Comparison of ENCODE assay signal across 17 cellular contexts in the genomic region with DNA sequence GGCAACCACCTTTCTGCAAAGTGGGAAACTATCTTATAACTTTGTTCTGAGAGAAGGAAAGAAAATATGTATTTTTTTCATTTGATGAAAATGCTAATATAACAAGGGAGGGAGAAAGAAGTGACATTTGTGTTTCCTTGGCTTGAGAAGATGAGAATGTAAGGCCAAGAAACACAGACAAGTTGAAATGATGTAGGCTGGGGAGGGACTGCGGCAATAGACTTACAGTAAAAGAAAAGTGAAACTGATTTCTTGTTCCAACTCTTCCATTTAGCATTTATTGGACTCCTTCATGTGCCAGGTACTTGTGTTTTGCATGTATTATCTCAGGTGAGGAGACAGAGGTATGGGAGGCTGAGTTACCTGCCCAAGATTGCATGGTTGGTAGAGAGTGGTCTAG.
DNase-seq lines count a peak whose midpoint lies in the region; ATAC-seq and TF ChIP-seq lines count a peak whose summit lies in the region.
"Had no signal": no experiment of that assay in that cellular context is flagged by ENCODE, and none has a peak within 500 bp of the region (broad histone marks: within the 10 kb centered on the region; RNA-seq: fewer than 3 reads in every experiment).

No MANE protein-coding gene starts in this region.

- no peak for DNase-seq in activated CD8-positive, alpha-beta memory T cell treated with anti-CD3 and anti-CD28 coated beads, Interleukin-2, amount 10 ng/mL, durations not matched to agents 7 days and 5 days
- no peak for DNase-seq in activated CD8-positive, alpha-beta memory T cell treated with anti-CD3 and anti-CD28 coated beads, Interleukin-2, amount 50 U/mL, for 4 hours
- DNase-seq in OCI-LY7 (ENCODE audit: low spot score) (no peak), adipocyte (ENCODE audit: low read depth) (no peak), progenitor cell of endocrine pancreas (ENCODE audit: low spot score, unreplicated experiment) (no peak), SKM-1 (lab: John Stamatoyannopoulos, UW; ENCODE audit: unreplicated experiment) (no peak)
- no peak for DNase-seq in activated effector memory CD4-positive, alpha-beta T cell treated with Interleukin-2 at 50 U/mL for 16 hours
- DNase-seq: activated CD4-positive, CD25-positive, alpha-beta regulatory T cell; effector CD8-positive, alpha-beta T cell; hippocampal formation; Kasumi-1; NCI-H146; NCI-H510A treated with DMSO at 0.1 percent for 48 hours; psoas muscle had no signal

- H3K4me3 ChIP-seq in OCI-LY7 (ENCODE audit: low read depth, low read length, poor library complexity, severe bottlenecking) = no peak overlapping the region
- H3K4me3 ChIP-seq in adipocyte (ENCODE audit: low read length) = peak overlapping the region; percentile 75
- H3K4me3 ChIP-seq: psoas muscle had no signal

- H3K4me1 ChIP-seq in OCI-LY7 (ENCODE audit: insufficient read depth, low read length, poor library complexity, severe bottlenecking) (peaks cover 100% of the 10 kb centered on the region), adipocyte (ENCODE audit: control insufficient read depth, insufficient read depth, low read length) (peaks cover 46% of the 10 kb centered on the region)
- H3K4me1 ChIP-seq: psoas muscle had no signal

- TF ChIP-seq CTCF in OCI-LY7 (conservative IDR thresholded peaks at IDR 0.05; ENCODE audit: low read length) = no peak
- no peak for TF ChIP-seq CTCF in progenitor cell of endocrine pancreas (IDR thresholded peaks at IDR 0.05; ENCODE audit: unreplicated experiment)

- H3K79me2 ChIP-seq in OCI-LY7 (ENCODE audit: insufficient read depth, low read depth, low read length) = peaks cover 94% of the 10 kb centered on the region; the same call in 1 of the 2 replicates

- H3K4me2 ChIP-seq in OCI-LY7 (ENCODE audit: low read length) = peak overlapping the region; percentile 84

- peak overlapping the region; percentile 33 for H3K9ac ChIP-seq in adipocyte (ENCODE audit: low read length)

- H3K9me3 ChIP-seq in OCI-LY7 (ENCODE audit: low read length) = no peaks in the 10 kb centered on the region
- no peaks in the 10 kb centered on the region for H3K9me3 ChIP-seq in adipocyte (ENCODE audit: control insufficient read depth, low read length)
- H3K9me3 ChIP-seq: psoas muscle had no signal

- H2AFZ ChIP-seq in OCI-LY7 (ENCODE audit: low read length) = no peak overlapping the region

- H3K27me3 Mint-ChIP-seq in activated CD8-positive, alpha-beta memory T cell treated with anti-CD3 and anti-CD28 coated beads, Interleukin-2, amount 10 ng/mL, durations not matched to agents 7 days and 5 days = no peaks in the 10 kb centered on the region
- no peaks in the 10 kb centered on the region for H3K27me3 Mint-ChIP-seq in progenitor cell of endocrine pancreas

- H3K27ac ChIP-seq in OCI-LY7 (ENCODE audit: low read depth, low read length, poor library complexity, severe bottlenecking) = no peak overlapping the region
- H3K27ac ChIP-seq: psoas muscle had no signal

- BruUV-seq in OCI-LY7 (replicated peaks; lab: Mats Ljungman, UMichigan) = no TSS peak

- peak overlapping the region; percentile 57 for H3K4me3 Mint-ChIP-seq in activated CD8-positive, alpha-beta memory T cell treated with anti-CD3 and anti-CD28 coated beads, Interleukin-2, amount 10 ng/mL, durations not matched to agents 7 days and 5 days
- H3K4me3 Mint-ChIP-seq in progenitor cell of endocrine pancreas (ENCODE audit: low read depth) = no peak overlapping the region
- H3K4me3 Mint-ChIP-seq: activated T-helper 1 cell treated with anti-CD3 and anti-CD28 coated beads, Interleukin-12 subunit alpha, Interleukin-12 subunit beta, Interleukin-2, Interleukin-4 antibody, amounts not matched to agents 30 ng/mL and 10 ng/mL and 1 ng/mL, durations not matched to agents 14 hours and 24 hours and 36 hours had no signal

- H3K36me3 ChIP-seq in OCI-LY7 (ENCODE audit: insufficient read depth, low read length) (no peaks in the 10 kb centered on the region), adipocyte (ENCODE audit: control insufficient read depth, insufficient read depth, low read length, severe bottlenecking) (no peaks in the 10 kb centered on the region)

- CTCF ChIA-PET in activated CD8-positive, alpha-beta memory T cell treated with anti-CD3 and anti-CD28 coated beads, Interleukin-2, amount 10 ng/mL, durations not matched to agents 7 days and 5 days (lab: Charles Lee) = interaction anchor here (1.0 kb wide), 1 partner anchor 9 kb away, joined by 3 read pairs; no protein-coding TSS in a partner anchor
- CTCF ChIA-PET in OCI-LY7 (lab: Charles Lee; ENCODE audit: unreplicated experiment) = no interaction called here

- peaks cover 19% of the 10 kb centered on the region for H3K4me1 Mint-ChIP-seq in activated CD8-positive, alpha-beta memory T cell treated with anti-CD3 and anti-CD28 coated beads, Interleukin-2, amount 10 ng/mL, durations not matched to agents 7 days and 5 days
- H3K4me1 Mint-ChIP-seq in progenitor cell of endocrine pancreas (ENCODE audit: low read depth) = peaks cover 39% of the 10 kb centered on the region

- peaks cover 6% of the 10 kb centered on the region; the same call in 1 of the 2 replicates for H4K20me1 ChIP-seq in OCI-LY7 (ENCODE audit: insufficient read depth, low read length)

- H3K27me3 ChIP-seq in adipocyte (replicated peaks; ENCODE audit: control insufficient read depth, insufficient read depth, low read length) = no peaks in the 10 kb centered on the region

- peak; percentile 45 for ATAC-seq in activated CD8-positive, alpha-beta memory T cell treated with anti-CD3 and anti-CD28 coated beads, Interleukin-2, amount 10 ng/mL, durations not matched to agents 7 days and 5 days
- no peak for ATAC-seq in HG03045 (IDR thresholded peaks at IDR 0.05; ENCODE audit: unreplicated experiment)
- ATAC-seq: left lobe of liver, psoas muscle had no signal

- intact Hi-C loops in OCI-LY7 (cut with micrococcal nuclease; ENCODE audit: unreplicated experiment) = no loop called here

- POLR2A ChIA-PET in OCI-LY7 (lab: Charles Lee) = no interaction called here

- no peaks in the 10 kb centered on the region for H3K9me2 ChIP-seq in OCI-LY7 (ENCODE audit: insufficient read depth, low read length)

- H3K36me3 Mint-ChIP-seq in activated CD8-positive, alpha-beta memory T cell treated with anti-CD3 and anti-CD28 coated beads, Interleukin-2, amount 10 ng/mL, durations not matched to agents 7 days and 5 days = no peaks in the 10 kb centered on the region
- no peaks in the 10 kb centered on the region for H3K36me3 Mint-ChIP-seq in progenitor cell of endocrine pancreas (ENCODE audit: insufficient read depth)

- no peaks in the 10 kb centered on the region for H3K9me3 Mint-ChIP-seq in activated CD8-positive, alpha-beta memory T cell treated with anti-CD3 and anti-CD28 coated beads, Interleukin-2, amount 10 ng/mL, durations not matched to agents 7 days and 5 days (ENCODE audit: low read depth)
- H3K9me3 Mint-ChIP-seq in progenitor cell of endocrine pancreas (ENCODE audit: low read depth) = no peaks in the 10 kb centered on the region
- H3K9me3 Mint-ChIP-seq: activated T-helper 1 cell treated with anti-CD3 and anti-CD28 coated beads, Interleukin-12 subunit alpha, Interleukin-12 subunit beta, Interleukin-2, Interleukin-4 antibody, amounts not matched to agents 30 ng/mL and 10 ng/mL and 1 ng/mL, durations not matched to agents 14 hours and 24 hours and 36 hours had no signal

- peak overlapping the region; percentile 76 for H3K27ac Mint-ChIP-seq in activated CD8-positive, alpha-beta memory T cell treated with anti-CD3 and anti-CD28 coated beads, Interleukin-2, amount 10 ng/mL, durations not matched to agents 7 days and 5 days
- H3K27ac Mint-ChIP-seq in progenitor cell of endocrine pancreas = peak overlapping the region; percentile 53
- H3K27ac Mint-ChIP-seq: activated T-helper 1 cell treated with anti-CD3 and anti-CD28 coated beads, Interleukin-12 subunit alpha, Interleukin-12 subunit beta, Interleukin-2, Interleukin-4 antibody, amounts not matched to agents 30 ng/mL and 10 ng/mL and 1 ng/mL, durations not matched to agents 14 hours and 24 hours and 36 hours had no signal
